Comparison of ENCODE assay signal across 8 cellular contexts in genomic region chr6:30657922-30658321, GRCh38. TPM values are rescaled to one million over a fixed set of nuclear protein-coding genes. Genes with fewer than 3 reads are reported as not detected.
DNase-seq lines count a peak whose midpoint lies in the region; ATAC-seq, FAIRE-seq and TF ChIP-seq lines count a peak whose summit lies in the region.
"Not testable (repeated sequence)": the region's sequence is repeated elsewhere in the genome, so short reads cannot be mapped to it uniquely, and the experiment has no call there.

No MANE protein-coding gene starts in this region.

- FAIRE-seq in HepG2 (lab: Jason Lieb, UNC) = not testable (repeated sequence)

- in situ Hi-C loops in HepG2 (cut with HindIII; ENCODE audit: extremely low pct_ligation_motif_present, low pct_unique_long_range_greater_than_20kb) = not testable (repeated sequence)

- H3K4me1 ChIP-seq in CD8-positive, alpha-beta T cell (ENCODE audit: insufficient read depth, low read length) = not testable (repeated sequence)
- H3K4me1 ChIP-seq in HepG2 (ENCODE audit: insufficient read depth, low read length) = peaks cover 53% of the 10 kb centered on the region

- not testable (repeated sequence) for ATAC-seq in CD8-positive, alpha-beta T cell; T-helper 17 cell; memory B cell (ENCODE audit: low read depth); stimulated activated naive B cell treated with anti-CD40 and anti-IgM and Interleukin-4, amounts not matched to agents 10 μg/mL and 1 μg/mL and 100 μg/mL, for 72 hours (replicated peaks)
- ATAC-seq in HepG2 = peak; percentile 3; the same call in 1 of the 3 replicates

- H3K27ac ChIP-seq in CD8-positive, alpha-beta T cell (ENCODE audit: low read depth, low read length) = not testable (repeated sequence)
- H3K27ac ChIP-seq in HepG2 (ENCODE audit: extremely low read length, insufficient read depth, low read length) = peak overlapping the region; percentile 80

- not testable (repeated sequence) for TF ChIP-seq EP300 in HepG2 (IDR thresholded peaks at IDR 0.05; ENCODE audit: low read depth in 2 of 2, low read length in 2 of 2); HepG2 (CRISPR knock-in tag; IDR thresholded peaks at IDR 0.05; ENCODE audit: borderline replicate concordance)

- not testable (repeated sequence) for H3K9ac ChIP-seq in HepG2 (ENCODE audit: insufficient read depth, low read depth, low read length)

- not testable (repeated sequence) for H3K9me3 ChIP-seq in CD8-positive, alpha-beta T cell (ENCODE audit: low read length); T-helper 17 cell (ENCODE audit: control insufficient read depth, low read length, poor library complexity, severe bottlenecking); HepG2 (ENCODE audit: low read length)

- H3K36me3 Mint-ChIP-seq in CD8-positive, alpha-beta T cell = peaks cover 88% of the 10 kb centered on the region
- peaks cover 13% of the 10 kb centered on the region for H3K36me3 Mint-ChIP-seq in T-helper 17 cell (ENCODE audit: low read depth)
- H3K36me3 Mint-ChIP-seq in activated T-cell treated with anti-CD3 and anti-CD28 coated beads, Interleukin-2, amount 50 U/mL, for 24 hours (ENCODE audit: low read depth) = peaks cover 96% of the 10 kb centered on the region
- peaks cover 24% of the 10 kb centered on the region for H3K36me3 Mint-ChIP-seq in activated naive CD4-positive, alpha-beta T cell treated with anti-CD3 and anti-CD28 coated beads, Interleukin-2, amount 50 U/mL, for 24 hours
- peaks cover 100% of the 10 kb centered on the region for H3K36me3 Mint-ChIP-seq in dendritic cell treated with granulocyte-macrophage colony-stimulating factor and Interleukin-4, amounts not matched to agents 40 ng/mL and 50 ng/mL, for 4 days (ENCODE audit: low read depth)
- H3K36me3 Mint-ChIP-seq in memory B cell = peaks cover 49% of the 10 kb centered on the region
- peaks cover 56 to 67% of the 10 kb centered on the region in 2 donors for H3K36me3 Mint-ChIP-seq in stimulated activated naive B cell treated with anti-CD40 and anti-IgM and Interleukin-4, amounts not matched to agents 10 μg/mL and 1 μg/mL and 100 μg/mL, for 72 hours

- not testable (repeated sequence) for H2AFZ ChIP-seq in HepG2 (ENCODE audit: low read length)

- 64% methylated on average over 5 of the region's 5 CpGs for WGBS in HepG2 (ENCODE audit: low lambda C conversion rate)

- BruUV-seq in HepG2 (replicated peaks; lab: Mats Ljungman, UMichigan) = not testable (repeated sequence)

- H3K4me1 Mint-ChIP-seq in CD8-positive, alpha-beta T cell (ENCODE audit: low read depth); activated T-cell treated with anti-CD3 and anti-CD28 coated beads, Interleukin-2, amount 50 U/mL, for 24 hours (ENCODE audit: low read depth); activated naive CD4-positive, alpha-beta T cell treated with anti-CD3 and anti-CD28 coated beads, Interleukin-2, amount 50 U/mL, for 24 hours; memory B cell; stimulated activated naive B cell treated with anti-CD40 and anti-IgM and Interleukin-4, amounts not matched to agents 10 μg/mL and 1 μg/mL and 100 μg/mL, for 72 hours: not testable (repeated sequence)
- peaks cover 12% of the 10 kb centered on the region for H3K4me1 Mint-ChIP-seq in T-helper 17 cell
- H3K4me1 Mint-ChIP-seq in dendritic cell treated with granulocyte-macrophage colony-stimulating factor and Interleukin-4, amounts not matched to agents 40 ng/mL and 50 ng/mL, for 4 days (ENCODE audit: low read depth) = peaks cover 18% of the 10 kb centered on the region

- H3K27ac Mint-ChIP-seq in CD8-positive, alpha-beta T cell = peak overlapping the region; percentile 60
- H3K27ac Mint-ChIP-seq in T-helper 17 cell = peak overlapping the region; percentile 27
- H3K27ac Mint-ChIP-seq in activated T-cell treated with anti-CD3 and anti-CD28 coated beads, Interleukin-2, amount 50 U/mL, for 24 hours = peak overlapping the region; percentile 30
- peak overlapping the region; percentile 38 for H3K27ac Mint-ChIP-seq in activated naive CD4-positive, alpha-beta T cell treated with anti-CD3 and anti-CD28 coated beads, Interleukin-2, amount 50 U/mL, for 24 hours
- peak overlapping the region; percentile 82 for H3K27ac Mint-ChIP-seq in dendritic cell treated with granulocyte-macrophage colony-stimulating factor and Interleukin-4, amounts not matched to agents 40 ng/mL and 50 ng/mL, for 4 days
- peak overlapping the region; percentile 22 for H3K27ac Mint-ChIP-seq in memory B cell
- H3K27ac Mint-ChIP-seq in stimulated activated naive B cell treated with anti-CD40 and anti-IgM and Interleukin-4, amounts not matched to agents 10 μg/mL and 1 μg/mL and 100 μg/mL, for 72 hours = peak overlapping the region; percentile 67

- intact Hi-C loops in CD8-positive, alpha-beta T cell (cut with DNase I, micrococcal nuclease); dendritic cell treated with granulocyte-macrophage colony-stimulating factor and Interleukin-4, amounts not matched to agents 40 ng/mL and 50 ng/mL, for 4 days (cut with micrococcal nuclease): not testable (repeated sequence)
- intact Hi-C loops in HepG2 (cut with micrococcal nuclease; ENCODE audit: unreplicated experiment) = loop anchor here (5.0 kb wide), 1 partner anchor 41 kb away; the partner anchor contains the start of genes MRPS18B and PPP1R10

- H3K9me3 Mint-ChIP-seq in CD8-positive, alpha-beta T cell; activated T-cell treated with anti-CD3 and anti-CD28 coated beads, Interleukin-2, amount 50 U/mL, for 24 hours; activated naive CD4-positive, alpha-beta T cell treated with anti-CD3 and anti-CD28 coated beads, Interleukin-2, amount 50 U/mL, for 24 hours; dendritic cell treated with granulocyte-macrophage colony-stimulating factor and Interleukin-4, amounts not matched to agents 40 ng/mL and 50 ng/mL, for 4 days; memory B cell; stimulated activated naive B cell treated with anti-CD40 and anti-IgM and Interleukin-4, amounts not matched to agents 10 μg/mL and 1 μg/mL and 100 μg/mL, for 72 hours: not testable (repeated sequence)

- H3K36me3 ChIP-seq in CD8-positive, alpha-beta T cell (ENCODE audit: insufficient read depth, low read length) = peaks cover 68% of the 10 kb centered on the region
- peaks cover 38 to 72% of the 10 kb centered on the region in 2 experiments for H3K36me3 ChIP-seq in HepG2 (replicated peaks in 1 of 2; ENCODE audit: control insufficient read depth in 1 of 2, insufficient read depth in 2 of 2, low read length in 2 of 2)

- H3K4me2 ChIP-seq in HepG2 (ENCODE audit: low read depth, low read length) = not testable (repeated sequence)

- H4K20me1 ChIP-seq in HepG2 (ENCODE audit: insufficient read depth, low read length) = not testable (repeated sequence)

- not testable (repeated sequence) for TF ChIP-seq RAD21 in HepG2 (CRISPR knock-in tag; IDR thresholded peaks at IDR 0.05)

- TF ChIP-seq CTCF in CD8-positive, alpha-beta T cell (IDR thresholded peaks at IDR 0.05); HepG2 (CRISPR knock-in tag; IDR thresholded peaks at IDR 0.05): not testable (repeated sequence)

- not testable (repeated sequence) for H3K27me3 Mint-ChIP-seq in CD8-positive, alpha-beta T cell (ENCODE audit: low read depth); T-helper 17 cell; activated T-cell treated with anti-CD3 and anti-CD28 coated beads, Interleukin-2, amount 50 U/mL, for 24 hours; activated naive CD4-positive, alpha-beta T cell treated with anti-CD3 and anti-CD28 coated beads, Interleukin-2, amount 50 U/mL, for 24 hours; dendritic cell treated with granulocyte-macrophage colony-stimulating factor and Interleukin-4, amounts not matched to agents 40 ng/mL and 50 ng/mL, for 4 days; memory B cell; stimulated activated naive B cell treated with anti-CD40 and anti-IgM and Interleukin-4, amounts not matched to agents 10 μg/mL and 1 μg/mL and 100 μg/mL, for 72 hours

- H3K27me3 ChIP-seq in CD8-positive, alpha-beta T cell (ENCODE audit: insufficient read depth, low read length); HepG2 (ENCODE audit: control insufficient read depth in 1 of 2, insufficient read depth in 2 of 2, low read length in 2 of 2): not testable (repeated sequence)

- H3K79me2 ChIP-seq in HepG2 (ENCODE audit: insufficient read depth, low read length) = not testable (repeated sequence)

- POLR2A ChIA-PET in CD8-positive, alpha-beta T cell (lab: Charles Lee) = not testable (repeated sequence)
- POLR2A ChIA-PET in HepG2 (lab: Yijun Ruan, JAX) = interaction anchor here (1.4 to 4.8 kb wide), 3 partner anchors 10 to 39 kb away, joined by 3 to 26 read pairs (median 9); partner anchors contain the start of gene DHX16

- CTCF ChIA-PET in CD8-positive, alpha-beta T cell (lab: Charles Lee) = interaction anchor here (0.9 to 2.5 kb wide), 3 partner anchors 113 to 175 kb away, joined by 3 to 11 read pairs (median 4); no protein-coding TSS in a partner anchor
- CTCF ChIA-PET in HepG2 (lab: Yijun Ruan, JAX; ENCODE audit: low intra/inter-chr PET ratio, low total read pairs) = not testable (repeated sequence)

- DNase-seq in CD8-positive, alpha-beta T cell; T-helper 17 cell; activated T-cell treated with anti-CD3 and anti-CD28 coated beads, Interleukin-2, amount 50 U/mL, for 24 hours; memory B cell (ENCODE audit: low spot score in 2 of 2); stimulated activated naive B cell treated with anti-CD40 and anti-IgM and Interleukin-4, amounts not matched to agents 10 μg/mL and 1 μg/mL and 100 μg/mL, for 72 hours: not testable (repeated sequence)
- DNase-seq in HepG2 (ENCODE audit: low spot score) = peak; percentile 53

- not testable (repeated sequence) for TF ChIP-seq POLR2A in HepG2 (IDR thresholded peaks at IDR 0.05; ENCODE audit: insufficient read depth in 1 of 2, low read depth in 2 of 2, low read length in 2 of 2)

- not testable (repeated sequence) for H3K4me3 Mint-ChIP-seq in CD8-positive, alpha-beta T cell; T-helper 17 cell; activated T-cell treated with anti-CD3 and anti-CD28 coated beads, Interleukin-2, amount 50 U/mL, for 24 hours; activated naive CD4-positive, alpha-beta T cell treated with anti-CD3 and anti-CD28 coated beads, Interleukin-2, amount 50 U/mL, for 24 hours; dendritic cell treated with granulocyte-macrophage colony-stimulating factor and Interleukin-4, amounts not matched to agents 40 ng/mL and 50 ng/mL, for 4 days; memory B cell; stimulated activated naive B cell treated with anti-CD40 and anti-IgM and Interleukin-4, amounts not matched to agents 10 μg/mL and 1 μg/mL and 100 μg/mL, for 72 hours

- H3K4me3 ChIP-seq in CD8-positive, alpha-beta T cell (ENCODE audit: low read depth, low read length); HepG2 (replicated peaks in 1 of 3; ENCODE audit: insufficient read depth in 1 of 3, low read depth in 2 of 3, low read length in 3 of 3): not testable (repeated sequence)

RNA-seq across cellular contexts. Expression of gene C6orf136, which starts 11.0 kb away (rescaled TPM):
- 10 to 100 TPM; 31.4 to 36.0 TPM for total RNA-seq in CD8-positive, alpha-beta T cell
- total RNA-seq in T-helper 17 cell = 10 to 100 TPM; 32.6 to 37.0 TPM
- total RNA-seq in HepG2 (2016; rRNA removed; fragmentation: Illumina TruSeq; extraction: Trizol) = 9.2 and 12.0 TPM in 2 replicates
- 33.8 and 41.8 TPM in 2 replicates for total RNA-seq in HepG2 (2016; cell fraction: cytosol; rRNA removed; fragmentation: Illumina TruSeq; extraction: Trizol; ENCODE audit: low read depth)
- total RNA-seq in HepG2 (2016; cell fraction: insoluble cytoplasmic fraction; rRNA removed; fragmentation: Illumina TruSeq; extraction: Trizol) = 8.9 and 10.1 TPM in 2 replicates
- 12.4 and 18.6 TPM in 2 replicates for total RNA-seq in HepG2 (2016; cell fraction: membrane; rRNA removed; fragmentation: Illumina TruSeq; extraction: Trizol)
- total RNA-seq in HepG2 (2016; cell fraction: nucleus; rRNA removed; fragmentation: Illumina TruSeq; extraction: Trizol) = 12.8 and 13.7 TPM in 2 replicates
- polyA plus RNA-seq in HepG2 (2011; rRNA removed) = 26.2 and 30.1 TPM in 2 replicates
- polyA plus RNA-seq in HepG2 (2011; cell fraction: cytosol; rRNA removed) = 17.0 and 17.6 TPM in 2 replicates
- 79.6 and 93.9 TPM in 2 replicates for polyA plus RNA-seq in HepG2 (2011; cell fraction: nucleus; rRNA removed)
- polyA plus RNA-seq in HepG2 (2012) = 22.0 and 33.4 TPM in 2 replicates
- polyA plus RNA-seq in HepG2 (2016; cell fraction: cytosol; fragmentation: Illumina TruSeq; extraction: Trizol; ENCODE audit: low read depth) = 10.0 and 11.2 TPM in 2 replicates
- polyA plus RNA-seq in HepG2 (2016; cell fraction: insoluble cytoplasmic fraction; fragmentation: Illumina TruSeq; extraction: Trizol; ENCODE audit: low read depth) = 12.8 and 17.8 TPM in 2 replicates
- polyA plus RNA-seq in HepG2 (2016; cell fraction: membrane; fragmentation: Illumina TruSeq; extraction: Trizol; ENCODE audit: low read depth) = 15.4 and 15.6 TPM in 2 replicates
- 42.7 and 49.6 TPM in 2 replicates for polyA plus RNA-seq in HepG2 (2016; cell fraction: nucleus; fragmentation: Illumina TruSeq; extraction: Trizol; ENCODE audit: insufficient read depth, low read depth)
- polyA minus RNA-seq in HepG2 (2011; rRNA and poly(A)+ RNA removed; ENCODE audit: low replicate concordance) = 24.3 and 32.9 TPM in 2 replicates
- polyA minus RNA-seq in HepG2 (2011; cell fraction: cytosol; rRNA and poly(A)+ RNA removed) = 13.4 and 18.0 TPM in 2 replicates
- polyA minus RNA-seq in HepG2 (2011; cell fraction: nucleus; rRNA and poly(A)+ RNA removed) = 13.8 and 16.6 TPM in 2 replicates

RNA-seq across cellular contexts. Expression of gene DHX16, which starts 14.9 kb away (rescaled TPM):
- total RNA-seq in CD8-positive, alpha-beta T cell = 10 to 100 TPM; 15.8 to 17.9 TPM
- 10 to 100 TPM; 23.5 to 25.6 TPM for total RNA-seq in T-helper 17 cell
- total RNA-seq in HepG2 (2016; rRNA removed; fragmentation: Illumina TruSeq; extraction: Trizol) = 48.2 and 58.5 TPM in 2 replicates
- 9.9 and 11.7 TPM in 2 replicates for total RNA-seq in HepG2 (2016; cell fraction: cytosol; rRNA removed; fragmentation: Illumina TruSeq; extraction: Trizol; ENCODE audit: low read depth)
- 43.8 and 64.1 TPM in 2 replicates for total RNA-seq in HepG2 (2016; cell fraction: insoluble cytoplasmic fraction; rRNA removed; fragmentation: Illumina TruSeq; extraction: Trizol)
- total RNA-seq in HepG2 (2016; cell fraction: membrane; rRNA removed; fragmentation: Illumina TruSeq; extraction: Trizol) = 14.7 and 16.1 TPM in 2 replicates
- 33.4 and 42.1 TPM in 2 replicates for total RNA-seq in HepG2 (2016; cell fraction: nucleus; rRNA removed; fragmentation: Illumina TruSeq; extraction: Trizol)
- polyA plus RNA-seq in HepG2 (2011; rRNA removed) = 57.0 and 73.4 TPM in 2 replicates
- polyA plus RNA-seq in HepG2 (2011; cell fraction: cytosol; rRNA removed) = 44.3 and 47.6 TPM in 2 replicates
- polyA plus RNA-seq in HepG2 (2011; cell fraction: nucleus; rRNA removed) = 176 and 215 TPM in 2 replicates
- 35.4 and 40.2 TPM in 2 replicates for polyA plus RNA-seq in HepG2 (2012)
- 4.3 and 4.8 TPM in 2 replicates for polyA plus RNA-seq in HepG2 (2016; cell fraction: cytosol; fragmentation: Illumina TruSeq; extraction: Trizol; ENCODE audit: low read depth)
- 46.1 and 47.6 TPM in 2 replicates for polyA plus RNA-seq in HepG2 (2016; cell fraction: insoluble cytoplasmic fraction; fragmentation: Illumina TruSeq; extraction: Trizol; ENCODE audit: low read depth)
- 7.5 and 9.2 TPM in 2 replicates for polyA plus RNA-seq in HepG2 (2016; cell fraction: membrane; fragmentation: Illumina TruSeq; extraction: Trizol; ENCODE audit: low read depth)
- polyA plus RNA-seq in HepG2 (2016; cell fraction: nucleus; fragmentation: Illumina TruSeq; extraction: Trizol; ENCODE audit: insufficient read depth, low read depth) = 108 and 114 TPM in 2 replicates
- 75.0 and 80.4 TPM in 2 replicates for polyA minus RNA-seq in HepG2 (2011; rRNA and poly(A)+ RNA removed; ENCODE audit: low replicate concordance)
- polyA minus RNA-seq in HepG2 (2011; cell fraction: cytosol; rRNA and poly(A)+ RNA removed) = 21.7 and 23.2 TPM in 2 replicates
- 26.1 and 30.2 TPM in 2 replicates for polyA minus RNA-seq in HepG2 (2011; cell fraction: nucleus; rRNA and poly(A)+ RNA removed)

RNA-seq across cellular contexts. Expression of gene PPP1R18, which starts 28.5 kb away (rescaled TPM):
- total RNA-seq in CD8-positive, alpha-beta T cell = 10 to 100 TPM; 24.1 to 26.0 TPM
- total RNA-seq in T-helper 17 cell (100 to 1,000 TPM in 1 of 2 donors, 10 to 100 TPM in 1; 99.5 to 117 TPM), HepG2 (2016; rRNA removed; fragmentation: Illumina TruSeq; extraction: Trizol) (3.1 and 4.9 TPM in 2 replicates)
- 0.81 and 1.4 TPM in 2 replicates for total RNA-seq in HepG2 (2016; cell fraction: cytosol; rRNA removed; fragmentation: Illumina TruSeq; extraction: Trizol; ENCODE audit: low read depth)
- total RNA-seq in HepG2 (2016; cell fraction: insoluble cytoplasmic fraction; rRNA removed; fragmentation: Illumina TruSeq; extraction: Trizol) = 3.5 and 4.0 TPM in 2 replicates
- total RNA-seq in HepG2 (2016; cell fraction: membrane; rRNA removed; fragmentation: Illumina TruSeq; extraction: Trizol) = 3.3 and 3.5 TPM in 2 replicates
- 2.5 and 3.2 TPM in 2 replicates for total RNA-seq in HepG2 (2016; cell fraction: nucleus; rRNA removed; fragmentation: Illumina TruSeq; extraction: Trizol)
- 9.2 and 10.5 TPM in 2 replicates for polyA plus RNA-seq in HepG2 (2011; rRNA removed)
- 8.3 and 8.7 TPM in 2 replicates for polyA plus RNA-seq in HepG2 (2011; cell fraction: cytosol; rRNA removed)
- polyA plus RNA-seq in HepG2 (2011; cell fraction: nucleus; rRNA removed) = 10.6 and 11.8 TPM in 2 replicates
- polyA plus RNA-seq in HepG2 (2012) = 4.3 and 5.2 TPM in 2 replicates
- polyA plus RNA-seq in HepG2 (2016; cell fraction: cytosol; fragmentation: Illumina TruSeq; extraction: Trizol; ENCODE audit: low read depth) = 2.2 and 2.4 TPM in 2 replicates
- polyA plus RNA-seq in HepG2 (2016; cell fraction: insoluble cytoplasmic fraction; fragmentation: Illumina TruSeq; extraction: Trizol; ENCODE audit: low read depth) = 6.9 and 7.5 TPM in 2 replicates
- 5.6 and 5.8 TPM in 2 replicates for polyA plus RNA-seq in HepG2 (2016; cell fraction: membrane; fragmentation: Illumina TruSeq; extraction: Trizol; ENCODE audit: low read depth)
- 8.6 and 12.1 TPM in 2 replicates for polyA plus RNA-seq in HepG2 (2016; cell fraction: nucleus; fragmentation: Illumina TruSeq; extraction: Trizol; ENCODE audit: insufficient read depth, low read depth)
- 13.8 and 38.1 TPM in 2 replicates for polyA minus RNA-seq in HepG2 (2011; rRNA and poly(A)+ RNA removed; ENCODE audit: low replicate concordance)
- 4.6 and 5.1 TPM in 2 replicates for polyA minus RNA-seq in HepG2 (2011; cell fraction: cytosol; rRNA and poly(A)+ RNA removed)
- 1.9 and 2.0 TPM in 2 replicates for polyA minus RNA-seq in HepG2 (2011; cell fraction: nucleus; rRNA and poly(A)+ RNA removed)

RNA-seq across cellular contexts. Expression of gene ATAT1, which starts 31.2 kb away (rescaled TPM):
- 1 to 10 TPM; 4.2 to 6.8 TPM for total RNA-seq in CD8-positive, alpha-beta T cell
- 1 to 10 TPM; 5.6 to 6.6 TPM for total RNA-seq in T-helper 17 cell
- total RNA-seq in HepG2 (2016; rRNA removed; fragmentation: Illumina TruSeq; extraction: Trizol) = 5.4 and 9.2 TPM in 2 replicates
- 3.2 and 3.8 TPM in 2 replicates for total RNA-seq in HepG2 (2016; cell fraction: cytosol; rRNA removed; fragmentation: Illumina TruSeq; extraction: Trizol; ENCODE audit: low read depth)
- total RNA-seq in HepG2 (2016; cell fraction: insoluble cytoplasmic fraction; rRNA removed; fragmentation: Illumina TruSeq; extraction: Trizol) = 4.1 and 8.8 TPM in 2 replicates
- 4.9 and 5.1 TPM in 2 replicates for total RNA-seq in HepG2 (2016; cell fraction: membrane; rRNA removed; fragmentation: Illumina TruSeq; extraction: Trizol)
- 15.0 and 18.1 TPM in 2 replicates for total RNA-seq in HepG2 (2016; cell fraction: nucleus; rRNA removed; fragmentation: Illumina TruSeq; extraction: Trizol)
- polyA plus RNA-seq in HepG2 (2011; rRNA removed) = 23.4 and 23.6 TPM in 2 replicates
- polyA plus RNA-seq in HepG2 (2011; cell fraction: cytosol; rRNA removed) = 10.8 and 11.0 TPM in 2 replicates
- polyA plus RNA-seq in HepG2 (2011; cell fraction: nucleus; rRNA removed) = 109 and 119 TPM in 2 replicates
- polyA plus RNA-seq in HepG2 (2012) = 20.0 and 22.9 TPM in 2 replicates
- polyA plus RNA-seq in HepG2 (2016; cell fraction: cytosol; fragmentation: Illumina TruSeq; extraction: Trizol; ENCODE audit: low read depth) = 5.4 and 5.6 TPM in 2 replicates
- 9.1 and 11.5 TPM in 2 replicates for polyA plus RNA-seq in HepG2 (2016; cell fraction: insoluble cytoplasmic fraction; fragmentation: Illumina TruSeq; extraction: Trizol; ENCODE audit: low read depth)
- 6.3 and 6.4 TPM in 2 replicates for polyA plus RNA-seq in HepG2 (2016; cell fraction: membrane; fragmentation: Illumina TruSeq; extraction: Trizol; ENCODE audit: low read depth)
- 79.3 and 83.9 TPM in 2 replicates for polyA plus RNA-seq in HepG2 (2016; cell fraction: nucleus; fragmentation: Illumina TruSeq; extraction: Trizol; ENCODE audit: insufficient read depth, low read depth)
- 1.2 and 8.8 TPM in 2 replicates for polyA minus RNA-seq in HepG2 (2011; rRNA and poly(A)+ RNA removed; ENCODE audit: low replicate concordance)
- 5.5 and 8.2 TPM in 2 replicates for polyA minus RNA-seq in HepG2 (2011; cell fraction: cytosol; rRNA and poly(A)+ RNA removed)
- polyA minus RNA-seq in HepG2 (2011; cell fraction: nucleus; rRNA and poly(A)+ RNA removed) = 26.5 and 34.9 TPM in 2 replicates

RNA-seq across cellular contexts. Expression of gene NRM, which starts 32.9 kb away (rescaled TPM):
- total RNA-seq in CD8-positive, alpha-beta T cell = 1 to 10 TPM; 1.5 to 2.0 TPM
- total RNA-seq in T-helper 17 cell (1 to 10 TPM; 4.7 to 5.6 TPM), HepG2 (2016; rRNA removed; fragmentation: Illumina TruSeq; extraction: Trizol) (7.4 and 16.0 TPM in 2 replicates)
- total RNA-seq in HepG2 (2016; cell fraction: cytosol; rRNA removed; fragmentation: Illumina TruSeq; extraction: Trizol; ENCODE audit: low read depth) = 6.4 and 6.8 TPM in 2 replicates
- total RNA-seq in HepG2 (2016; cell fraction: insoluble cytoplasmic fraction; rRNA removed; fragmentation: Illumina TruSeq; extraction: Trizol) = 7.0 and 15.7 TPM in 2 replicates
- total RNA-seq in HepG2 (2016; cell fraction: membrane; rRNA removed; fragmentation: Illumina TruSeq; extraction: Trizol) = 11.0 and 11.6 TPM in 2 replicates
- total RNA-seq in HepG2 (2016; cell fraction: nucleus; rRNA removed; fragmentation: Illumina TruSeq; extraction: Trizol) = 13.6 and 15.9 TPM in 2 replicates
- 12.5 TPM in 2 replicates for polyA plus RNA-seq in HepG2 (2011; rRNA removed)
- 10.6 and 14.5 TPM in 2 replicates for polyA plus RNA-seq in HepG2 (2011; cell fraction: cytosol; rRNA removed)
- 11.7 and 12.5 TPM in 2 replicates for polyA plus RNA-seq in HepG2 (2011; cell fraction: nucleus; rRNA removed)
- polyA plus RNA-seq in HepG2 (2012) = 11.9 and 19.8 TPM in 2 replicates
- polyA plus RNA-seq in HepG2 (2016; cell fraction: cytosol; fragmentation: Illumina TruSeq; extraction: Trizol; ENCODE audit: low read depth) = 16.1 and 17.3 TPM in 2 replicates
- 19.1 and 23.6 TPM in 2 replicates for polyA plus RNA-seq in HepG2 (2016; cell fraction: insoluble cytoplasmic fraction; fragmentation: Illumina TruSeq; extraction: Trizol; ENCODE audit: low read depth)
- 27.9 and 29.1 TPM in 2 replicates for polyA plus RNA-seq in HepG2 (2016; cell fraction: membrane; fragmentation: Illumina TruSeq; extraction: Trizol; ENCODE audit: low read depth)
- 46.7 and 53.9 TPM in 2 replicates for polyA plus RNA-seq in HepG2 (2016; cell fraction: nucleus; fragmentation: Illumina TruSeq; extraction: Trizol; ENCODE audit: insufficient read depth, low read depth)
- 28.0 and 30.7 TPM in 2 replicates for polyA minus RNA-seq in HepG2 (2011; rRNA and poly(A)+ RNA removed; ENCODE audit: low replicate concordance)
- polyA minus RNA-seq in HepG2 (2011; cell fraction: cytosol; rRNA and poly(A)+ RNA removed) = 9.8 and 11.5 TPM in 2 replicates
- 3.3 and 4.5 TPM in 2 replicates for polyA minus RNA-seq in HepG2 (2011; cell fraction: nucleus; rRNA and poly(A)+ RNA removed)

Comparison
In these comparisons a context has a peak if more than half of its experiments do, and no peak if none do; other contexts are left out.
1. H3K27ac Mint-ChIP-seq: peak in every context shown above with its lines; median percentile 82 in dendritic cell treated with granulocyte-macrophage colony-stimulating factor and Interleukin-4, amounts not matched to agents 40 ng/mL and 50 ng/mL, for 4 days; 67 in stimulated activated naive B cell treated with anti-CD40 and anti-IgM and Interleukin-4, amounts not matched to agents 10 μg/mL and 1 μg/mL and 100 μg/mL, for 72 hours; 60 in CD8-positive, alpha-beta T cell; 38 in activated naive CD4-positive, alpha-beta T cell treated with anti-CD3 and anti-CD28 coated beads, Interleukin-2, amount 50 U/mL, for 24 hours; 30 in activated T-cell treated with anti-CD3 and anti-CD28 coated beads, Interleukin-2, amount 50 U/mL, for 24 hours; 27 in T-helper 17 cell; 22 in memory B cell.